Comparison of ENCODE assay signal across 8 cellular contexts in the genomic region with DNA sequence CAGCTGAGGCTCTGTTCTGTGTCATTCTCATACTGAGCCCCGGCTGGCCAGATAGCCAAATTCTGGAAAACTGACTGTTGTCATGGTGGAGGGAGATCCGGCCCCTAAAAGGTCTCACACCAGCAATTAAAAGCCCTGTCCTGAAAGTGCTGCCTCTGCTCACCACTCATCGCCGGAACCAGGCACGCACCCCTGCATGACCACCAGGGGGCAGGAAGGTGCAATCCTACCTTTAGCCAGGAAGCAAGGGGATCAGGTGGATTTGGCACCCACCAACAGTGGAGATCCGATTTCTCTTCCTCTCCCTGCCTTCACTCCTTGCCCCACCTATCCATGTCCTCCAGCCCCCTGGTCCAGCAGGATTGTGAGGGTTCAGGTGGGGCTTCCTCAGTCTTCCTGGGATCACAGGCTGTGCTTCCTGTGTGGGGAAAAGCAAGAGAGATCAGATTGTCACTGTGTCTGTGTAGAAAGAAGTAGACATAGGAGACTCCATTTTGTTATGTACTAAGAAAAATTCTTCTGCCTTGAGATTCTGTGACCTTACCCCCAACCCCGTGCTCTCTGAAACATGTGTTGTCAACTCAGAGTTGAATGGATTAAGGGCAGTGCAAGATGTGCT. TPM values are rescaled to one million over a fixed set of nuclear protein-coding genes. Genes with fewer than 3 reads are reported as not detected.
DNase-seq lines count a peak whose midpoint lies in the region; ATAC-seq and TF ChIP-seq lines count a peak whose summit lies in the region.

No MANE protein-coding gene starts in this region.

- H3K4me1 Mint-ChIP-seq in CD4-positive, alpha-beta T cell (ENCODE audit: low read depth): peaks cover 5% of the 10 kb centered on the region

- no peak overlapping the region for H3K4me2 ChIP-seq in neuronal stem cell (ENCODE audit: insufficient read depth, low read length, poor library complexity, severe bottlenecking)

- H2BK12ac ChIP-seq in neuronal stem cell (ENCODE audit: low read length): no peak overlapping the region

- no peak overlapping the region for H2BK5ac ChIP-seq in neuronal stem cell (ENCODE audit: low read length)

- H3K4me3 Mint-ChIP-seq in CD4-positive, alpha-beta T cell: no peak overlapping the region

- no peaks in the 10 kb centered on the region for H3K27me3 ChIP-seq in CD4-positive, alpha-beta T cell (ENCODE audit: control insufficient read depth, insufficient read depth, low read length)
- H3K27me3 ChIP-seq in NT2/D1 (ENCODE audit: insufficient read depth, insufficient read length) (no peaks in the 10 kb centered on the region), neuronal stem cell (ENCODE audit: control insufficient read depth in 3 of 3, insufficient read depth in 3 of 3, low read depth in 1 of 3, low read length in 3 of 3) (peaks cover 0 to 51% (median 0%) of the 10 kb centered on the region in 3 experiments), thyroid gland (no peaks in the 10 kb centered on the region)

- CTCF ChIA-PET in CD4-positive, alpha-beta T cell (lab: Charles Lee): no interaction called here
- CTCF ChIA-PET in HEK293 (lab: Yijun Ruan, JAX): interaction anchor here (0.7 to 2.0 kb wide), 7 partner anchors 11 to 96 kb away, joined by 3 to 8 read pairs (median 4); partner anchors contain the start of gene CISH

- peaks cover 13% of the 10 kb centered on the region for H3K4me1 ChIP-seq in HEK293 (ENCODE audit: control insufficient read depth, insufficient read depth, low read length)
- peaks cover 57% of the 10 kb centered on the region for H3K4me1 ChIP-seq in NT2/D1 (ENCODE audit: insufficient read depth, insufficient read length)
- peaks cover 22 to 36% of the 10 kb centered on the region in 2 donors for H3K4me1 ChIP-seq in neuronal stem cell (ENCODE audit: control insufficient read depth in 2 of 2, insufficient read depth in 1 of 2, low read depth in 1 of 2, low read length in 2 of 2)
- peaks cover 24 to 35% of the 10 kb centered on the region in 2 donors for H3K4me1 ChIP-seq in thyroid gland

- no peaks in the 10 kb centered on the region for H3K36me3 ChIP-seq in HEK293 (ENCODE audit: control insufficient read depth in 2 of 2, insufficient read depth in 1 of 2, low read length in 2 of 2)
- H3K36me3 ChIP-seq in NT2/D1 (ENCODE audit: insufficient read depth, insufficient read length, low read length): no peaks in the 10 kb centered on the region
- no peaks in the 10 kb centered on the region for H3K36me3 ChIP-seq in neuronal stem cell (replicated peaks in 1 of 2; ENCODE audit: control insufficient read depth in 2 of 2, insufficient read depth in 2 of 2, low read length in 2 of 2)
- H3K36me3 ChIP-seq in thyroid gland: no peaks in the 10 kb centered on the region

- POLR2A ChIA-PET in CD4-positive, alpha-beta T cell (lab: Charles Lee): no interaction called here
- POLR2A ChIA-PET in HEK293 (lab: Yijun Ruan, JAX): no interaction called here

- H3K4me3 ChIP-seq in HEK293 (ENCODE audit: low read depth, low read length) (no peak overlapping the region), NT2/D1 (ENCODE audit: insufficient read length, low read depth) (no peak overlapping the region), neuronal stem cell (ENCODE audit: low read length in 2 of 2) (no peak overlapping the region), thyroid gland (replicated peaks in 1 of 3) (no peak overlapping the region)

- no peaks in the 10 kb centered on the region for H3K9me3 ChIP-seq in CD4-positive, alpha-beta T cell (ENCODE audit: control insufficient read depth, low read length)
- H3K9me3 ChIP-seq in HEK293 (ENCODE audit: control insufficient read depth, insufficient read depth, low read depth, low read length) (no peaks in the 10 kb centered on the region), NT2/D1 (ENCODE audit: insufficient read depth, low read length) (no peaks in the 10 kb centered on the region), neuronal stem cell (replicated peaks in 1 of 2; ENCODE audit: control insufficient read depth in 2 of 2, insufficient read depth in 1 of 2, low read depth in 1 of 2, low read length in 2 of 2) (no peaks in the 10 kb centered on the region), thyroid gland (no peaks in the 10 kb centered on the region)

- H3K9ac ChIP-seq in NT2/D1 (ENCODE audit: insufficient read length, low read depth): peak overlapping the region; percentile 70
- no peak overlapping the region for H3K9ac ChIP-seq in neuronal stem cell (ENCODE audit: low read depth, low read length, poor library complexity)

- ATAC-seq in CD4-positive, alpha-beta T cell (ENCODE audit: poor library complexity): peak; percentile 93
- ATAC-seq in esophagus mucosa (peak; percentile 74), HG03108 (IDR thresholded peaks at IDR 0.05; ENCODE audit: unreplicated experiment) (no peak)

- no peaks in the 10 kb centered on the region for H3K79me1 ChIP-seq in neuronal stem cell (ENCODE audit: low read depth, low read length)

- no peak overlapping the region for H3K27ac ChIP-seq in CD4-positive, alpha-beta T cell (ENCODE audit: low read depth, low read length)
- H3K27ac ChIP-seq in HEK293 (ENCODE audit: extremely low read depth, low read depth, low read length) (no peak overlapping the region), neuronal stem cell (replicated peaks; ENCODE audit: low read length) (no peak overlapping the region), thyroid gland (no peak overlapping the region)

- TF ChIP-seq CTCF in CD4-positive, alpha-beta T cell (IDR thresholded peaks at IDR 0.05): peak; percentile 85
- TF ChIP-seq CTCF in HEK293 (tag by site-specific recombination; IDR thresholded peaks at IDR 0.05): peak; percentile 74; the same call in 1 of the 2 replicates
- peak; percentile 85 to 95 (median 90) for TF ChIP-seq CTCF in thyroid gland (IDR thresholded peaks at IDR 0.05)

- H3K18ac ChIP-seq in neuronal stem cell (ENCODE audit: low read length): peak overlapping the region; percentile 68

- H2AK5ac ChIP-seq in neuronal stem cell (ENCODE audit: low read depth, low read length): no peak overlapping the region

- no peak overlapping the region for H3K27ac Mint-ChIP-seq in CD4-positive, alpha-beta T cell

- H3K4ac ChIP-seq in neuronal stem cell (ENCODE audit: low read length): no peak overlapping the region

- no CpG with 5 or more reads among the region's 7 CpGs for WGBS in neuronal stem cell (ENCODE audit: extremely low coverage in 2 of 2, insufficient read length in 2 of 2, insufficient replicate concordance in 1 of 2), 2 donors
- WGBS in thyroid gland, 2 donors: 7 to 17% methylated on average over 4 to 7 of the region's 7 CpGs

- H3K27me3 Mint-ChIP-seq in CD4-positive, alpha-beta T cell: no peaks in the 10 kb centered on the region

- no peak overlapping the region for H3K14ac ChIP-seq in neuronal stem cell (ENCODE audit: low read length)

- peak; percentile 56 to 75 (median 60) for DNase-seq in CD4-positive, alpha-beta T cell
- DNase-seq in NT2/D1 (ENCODE audit: low read depth, low spot score): peak; percentile 81
- DNase-seq in activated T-cell treated with anti-CD3 and anti-CD28 coated beads for 1 hour (ENCODE audit: low read depth): peak; percentile 64
- peak; percentile 61 for DNase-seq in neuronal stem cell (ENCODE audit: low spot score)
- peak; percentile 78 to 83 for DNase-seq in thyroid gland

- no peak for TF ChIP-seq POLR2A in thyroid gland (IDR thresholded peaks at IDR 0.05)

- no peak overlapping the region for H2BK15ac ChIP-seq in neuronal stem cell (ENCODE audit: low read length)

- no peak overlapping the region for H3K23ac ChIP-seq in neuronal stem cell (ENCODE audit: low read depth, low read length, poor library complexity)

- H4K91ac ChIP-seq in neuronal stem cell (ENCODE audit: low read depth, low read length, poor library complexity): no peak overlapping the region

- H2BK120ac ChIP-seq in neuronal stem cell (ENCODE audit: low read depth, low read length): no peak overlapping the region

- intact Hi-C loops in CD4-positive, alpha-beta T cell (cut with DNase I, micrococcal nuclease): loop anchor here (1.0 to 5.0 kb wide), 2 partner anchors 48 to 95 kb away; partner anchors contain the start of genes C3orf18 (in 1 of the 2) and HEMK1 (in 1 of the 2)
- intact Hi-C loops in thyroid gland (cut with DNase I): no loop called here

- no peaks in the 10 kb centered on the region for H3K9me3 Mint-ChIP-seq in CD4-positive, alpha-beta T cell

- H4K8ac ChIP-seq in neuronal stem cell (ENCODE audit: low read depth, low read length): no peak overlapping the region

- H3K36me3 Mint-ChIP-seq in CD4-positive, alpha-beta T cell (ENCODE audit: low read depth): no peaks in the 10 kb centered on the region

- H2AFZ ChIP-seq in neuronal stem cell (ENCODE audit: low read length): no peak overlapping the region

TF ChIP-seq in HEK293, 187 proteins besides CTCF, POLR2A, EP300 and RAD21 (continues in another document):
- TF ChIP-seq ZNF2 (tag by site-specific recombination; IDR thresholded peaks at IDR 0.05) (peak; percentile 81; the same call in 1 of the 2 replicates), ZNF48 (tag by site-specific recombination; IDR thresholded peaks at IDR 0.05) (no peak), IKZF3 (tag by site-specific recombination; IDR thresholded peaks at IDR 0.05) (peak; percentile 65; the same call in 1 of the 2 replicates), ZNF548 (tag by site-specific recombination; IDR thresholded peaks at IDR 0.05) (no peak), ZNF621 (tag by site-specific recombination; IDR thresholded peaks at IDR 0.05) (no peak), ZNF16 (tag by site-specific recombination; IDR thresholded peaks at IDR 0.05; ENCODE audit: low read depth) (no peak), KLF8 (tag by site-specific recombination; IDR thresholded peaks at IDR 0.05) (0 out of 2 replicates have a peak, but pooled peaks have one; percentile 47), ZNF660 (tag by site-specific recombination; IDR thresholded peaks at IDR 0.05) (no peak)

RNA-seq across cellular contexts. Expression of gene CACNA2D2, which starts 16.1 kb away (rescaled TPM):
- 1 to 10 TPM; 2.5 to 3.8 TPM for total RNA-seq in CD4-positive, alpha-beta T cell
- 0.08 TPM for total RNA-seq in esophagus mucosa
- polyA plus RNA-seq in neuronal stem cell (2013, experiment 1 of 2): 12.5 TPM
- polyA plus RNA-seq in neuronal stem cell (2013, experiment 2 of 2): 12.2 TPM
- 1 to 10 TPM; 1.5 to 3.3 (median 2.9) TPM for total RNA-seq in thyroid gland

RNA-seq across cellular contexts. Expression of gene C3orf18, which starts 48.0 kb away (rescaled TPM):
- 1 to 10 TPM; 3.9 to 5.2 TPM for total RNA-seq in CD4-positive, alpha-beta T cell
- 0.68 TPM for total RNA-seq in esophagus mucosa
- polyA plus RNA-seq in neuronal stem cell (2013, experiment 1 of 2): 9.9 TPM
- 9.3 TPM for polyA plus RNA-seq in neuronal stem cell (2013, experiment 2 of 2)
- total RNA-seq in thyroid gland: 10 to 100 TPM; 19.6 to 22.0 (median 20.3) TPM

RNA-seq across cellular contexts. Expression of gene HEMK1, which starts 49.7 kb away (rescaled TPM):
- total RNA-seq in CD4-positive, alpha-beta T cell: 10 to 100 TPM; 12.4 to 14.6 TPM
- total RNA-seq in esophagus mucosa (11.0 TPM), thyroid gland (10 to 100 TPM; 13.9 to 20.8 (median 17.6) TPM)
- 15.5 TPM for polyA plus RNA-seq in neuronal stem cell (2013, experiment 1 of 2)
- polyA plus RNA-seq in neuronal stem cell (2013, experiment 2 of 2): 15.1 TPM
